In the genomic region with DNA sequence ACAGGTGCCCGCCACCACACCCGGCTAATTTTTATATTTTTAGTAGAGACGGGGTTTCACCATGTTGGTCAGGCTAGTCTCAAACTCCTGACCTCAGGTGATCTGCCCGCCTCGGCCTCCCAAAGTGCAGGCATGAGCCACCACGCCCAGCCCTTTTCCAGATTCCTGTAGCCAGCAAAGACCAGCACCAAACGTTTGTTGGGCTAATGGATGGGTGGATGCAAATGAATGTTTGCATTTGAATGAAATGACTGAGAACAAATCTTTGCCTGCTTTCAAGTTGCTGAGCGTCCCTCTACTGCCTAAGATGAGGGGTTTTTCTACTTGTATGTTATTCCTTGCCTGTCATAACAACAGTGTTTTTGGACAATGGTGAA, we compare ENCODE assay signal across 8 cellular contexts. TPM values are rescaled to one million over a fixed set of nuclear protein-coding genes. Genes with fewer than 3 reads are reported as not detected.
DNase-seq lines count a peak whose midpoint lies in the region; ATAC-seq, FAIRE-seq and TF ChIP-seq lines count a peak whose summit lies in the region.
"Not testable (repeated sequence)": the region's sequence is repeated elsewhere in the genome, so short reads cannot be mapped to it uniquely, and the experiment has no call there.

No MANE protein-coding gene starts in this region.

- not testable (repeated sequence) for H4K91ac ChIP-seq in H1 (replicated peaks; ENCODE audit: insufficient read length, low read length)

- not testable (repeated sequence) for TF ChIP-seq CTCF in H1 (IDR thresholded peaks at IDR 0.05; ENCODE audit: control extremely low read depth in 1 of 3, insufficient read depth in 1 of 3, low read depth in 1 of 3, low read length in 3 of 3); transverse colon (IDR thresholded peaks at IDR 0.05)

- peak overlapping the region; percentile 92 to 98 (median 95) for H3K27ac Mint-ChIP-seq in CD4-positive, alpha-beta memory T cell
- peak overlapping the region; percentile 88 for H3K27ac Mint-ChIP-seq in T-helper 2 cell treated with Interferon-gamma antibody and Interleukin-4, amounts not matched to agents 5 μg/mL and 100 μg/mL, for 36 hours
- H3K27ac Mint-ChIP-seq in activated CD8-positive, alpha-beta T cell treated with anti-CD3 and anti-CD28 coated beads, Interleukin-2, amount 10 ng/mL, durations not matched to agents 7 days and 5 days, result peak overlapping the region; percentile 77
- peak overlapping the region; percentile 30 for H3K27ac Mint-ChIP-seq in activated naive CD4-positive, alpha-beta T cell treated with anti-CD3 and anti-CD28 coated beads, Interleukin-2, amount 50 U/mL, for 24 hours
- peak overlapping the region; percentile 83 to 98 (median 94) for H3K27ac Mint-ChIP-seq in naive thymus-derived CD4-positive, alpha-beta T cell

- H3K23me2 ChIP-seq in H1 (ENCODE audit: low read depth, low read length), result not testable (repeated sequence)

- H3K27me3 ChIP-seq in CD4-positive, alpha-beta memory T cell (ENCODE audit: insufficient read depth, low read length); HUES64 (ENCODE audit: insufficient read depth, low read length); H1 (replicated peaks in 1 of 4; ENCODE audit: control insufficient read depth in 3 of 4, extremely low read depth in 1 of 4, insufficient read depth in 3 of 4, low read length in 3 of 4); naive thymus-derived CD4-positive, alpha-beta T cell (ENCODE audit: control insufficient read depth in 2 of 2, insufficient read depth in 2 of 2, low read length in 2 of 2); transverse colon: not testable (repeated sequence)

- H4K20me1 ChIP-seq in H1 (replicated peaks in 1 of 2; ENCODE audit: control insufficient read depth in 1 of 2, insufficient read depth in 2 of 2, low read length in 2 of 2), result not testable (repeated sequence)

- H4K8ac ChIP-seq in H1 (ENCODE audit: extremely low read depth, insufficient read depth, low read length), result not testable (repeated sequence)

- not testable (repeated sequence) for H3K79me1 ChIP-seq in H1 (ENCODE audit: low read depth, low read length)

- intact Hi-C loops in CD4-positive, alpha-beta memory T cell (cut with micrococcal nuclease), result loop anchor here (1.0 kb wide), 1 partner anchor 26 kb away; no protein-coding TSS in a partner anchor
- intact Hi-C loops in naive thymus-derived CD4-positive, alpha-beta T cell (cut with micrococcal nuclease), result loop anchor here in 1 of 2 donors (1.0 to 10.0 kb wide), 2 partner anchors 179 to 718 kb away; a partner anchor contains a TSS
- intact Hi-C loops in transverse colon (cut with DNase I; ENCODE audit: low total_unique reads), result not testable (repeated sequence)

- TF ChIP-seq POLR2A in H1 (IDR thresholded peaks at IDR 0.05; ENCODE audit: control extremely low read depth in 1 of 2, low read depth in 2 of 2, low read length in 2 of 2); transverse colon (IDR thresholded peaks at IDR 0.05): not testable (repeated sequence)

- H3K36me3 Mint-ChIP-seq in CD4-positive, alpha-beta memory T cell, result peaks cover 18 to 39% of the 10 kb centered on the region in 2 donors
- H3K36me3 Mint-ChIP-seq in T-helper 2 cell treated with Interferon-gamma antibody and Interleukin-4, amounts not matched to agents 5 μg/mL and 100 μg/mL, for 36 hours (ENCODE audit: low read depth), result peaks cover 36% of the 10 kb centered on the region
- H3K36me3 Mint-ChIP-seq in activated CD8-positive, alpha-beta T cell treated with anti-CD3 and anti-CD28 coated beads, Interleukin-2, amount 10 ng/mL, durations not matched to agents 7 days and 5 days (ENCODE audit: low read depth), result peaks cover 35% of the 10 kb centered on the region
- H3K36me3 Mint-ChIP-seq in activated naive CD4-positive, alpha-beta T cell treated with anti-CD3 and anti-CD28 coated beads, Interleukin-2, amount 50 U/mL, for 24 hours, result not testable (repeated sequence)
- H3K36me3 Mint-ChIP-seq in naive thymus-derived CD4-positive, alpha-beta T cell, result peaks cover 0 to 22% (median 14%) of the 10 kb centered on the region in 5 donors

- peaks cover 19% of the 10 kb centered on the region for H3K36me3 ChIP-seq in CD4-positive, alpha-beta memory T cell (ENCODE audit: insufficient read depth, low read length)
- H3K36me3 ChIP-seq in HUES64 (ENCODE audit: insufficient read depth, low read length) (peaks cover 25% of the 10 kb centered on the region), H1 (ENCODE audit: control insufficient read depth in 2 of 4, insufficient read depth in 4 of 4, low read length in 3 of 4) (peaks cover 0 to 12% (median 6%) of the 10 kb centered on the region in 4 experiments; a peak in 4 of 8 replicates), transverse colon (peaks cover 0 to 26% (median 4%) of the 10 kb centered on the region in 4 donors)
- H3K36me3 ChIP-seq in naive thymus-derived CD4-positive, alpha-beta T cell (ENCODE audit: control insufficient read depth in 2 of 3, insufficient read depth in 3 of 3, low read length in 3 of 3), result peaks cover 6 to 28% (median 7%) of the 10 kb centered on the region in 3 experiments

- not testable (repeated sequence) for H3K4ac ChIP-seq in H1 (replicated peaks; ENCODE audit: insufficient read length, low read depth, low read length)

- H2BK15ac ChIP-seq in H1 (ENCODE audit: low read length), result not testable (repeated sequence)

- H3K79me2 ChIP-seq in H1 (ENCODE audit: control insufficient read depth in 1 of 2, insufficient read depth in 2 of 2, low read length in 2 of 2), result not testable (repeated sequence)

- H3K4me3 ChIP-seq in CD4-positive, alpha-beta memory T cell (ENCODE audit: low read length in 2 of 2); HUES64 (ENCODE audit: low read length); naive thymus-derived CD4-positive, alpha-beta T cell (ENCODE audit: low read length); transverse colon: not testable (repeated sequence)
- H3K4me3 ChIP-seq in H1 (ENCODE audit: extremely low read depth in 1 of 4, insufficient read depth in 2 of 4, low read depth in 3 of 4, low read length in 4 of 4), result 0 out of 8 replicates have a peak overlapping the region, but pooled peaks of 1 of the 4 experiments have one; percentile 28

- H3K9me3 ChIP-seq in CD4-positive, alpha-beta memory T cell (ENCODE audit: control insufficient read depth in 1 of 2, low read length in 2 of 2); HUES64 (ENCODE audit: insufficient read depth, low read depth, low read length); H1 (ENCODE audit: insufficient read depth in 2 of 2, low read depth in 1 of 2, low read length in 1 of 2); naive thymus-derived CD4-positive, alpha-beta T cell (ENCODE audit: control insufficient read depth in 2 of 3, low read length in 3 of 3); transverse colon: not testable (repeated sequence)

- H3K4me1 ChIP-seq in CD4-positive, alpha-beta memory T cell (ENCODE audit: insufficient read depth, low read length), result peaks cover 36% of the 10 kb centered on the region
- H3K4me1 ChIP-seq in HUES64 (ENCODE audit: insufficient read depth, low read length) (peaks cover 12% of the 10 kb centered on the region; the same call in 1 of the 2 replicates), H1 (replicated peaks in 1 of 4; ENCODE audit: control insufficient read depth in 3 of 4, insufficient read depth in 4 of 4, low read length in 3 of 4) (peaks cover 0 to 11% (median 6%) of the 10 kb centered on the region in 4 experiments; a peak in 4 of 7 replicates), transverse colon (peaks cover 22 to 62% (median 41%) of the 10 kb centered on the region in 4 donors)
- H3K4me1 ChIP-seq in naive thymus-derived CD4-positive, alpha-beta T cell (ENCODE audit: control insufficient read depth in 2 of 2, insufficient read depth in 2 of 2, low read length in 2 of 2), result peaks cover 27 to 33% of the 10 kb centered on the region in 2 donors

- H2AFZ ChIP-seq in H1 (ENCODE audit: low read length), result not testable (repeated sequence)

- not testable (repeated sequence) for FAIRE-seq in H1 (lab: Jason Lieb, UNC)

- H3K27ac ChIP-seq in CD4-positive, alpha-beta memory T cell (ENCODE audit: low read depth, low read length), result peak overlapping the region; percentile 67
- H3K27ac ChIP-seq in HUES64 (ENCODE audit: low read depth, low read length) (0 out of 2 replicates have a peak overlapping the region, but pooled peaks have one; percentile 32), transverse colon (peak overlapping the region in 3 of 4 donors; percentile 87 to 94 (median 89))
- not testable (repeated sequence) for H3K27ac ChIP-seq in H1 (ENCODE audit: low read depth, low read length)
- H3K27ac ChIP-seq in naive thymus-derived CD4-positive, alpha-beta T cell (ENCODE audit: low read depth, low read length), result peak overlapping the region; percentile 81

- H4K5ac ChIP-seq in H1 (ENCODE audit: insufficient read length, low read depth, low read length), result not testable (repeated sequence)

- H3K4me2 ChIP-seq in H1 (ENCODE audit: insufficient read depth in 1 of 2, low read depth in 2 of 2, low read length in 2 of 2), result 0 out of 4 replicates have a peak overlapping the region, but pooled peaks have one; percentile 11 to 20

- H2AK5ac ChIP-seq in H1 (ENCODE audit: low read depth, low read length), result not testable (repeated sequence)

- not testable (repeated sequence) for DNase-seq in CD4-positive, alpha-beta memory T cell; T-helper 2 cell treated with Interferon-gamma antibody and Interleukin-4, amounts not matched to agents 5 μg/mL and 100 μg/mL, for 36 hours (ENCODE audit: low spot score); activated CD8-positive, alpha-beta T cell treated with anti-CD3 and anti-CD28 coated beads, Interleukin-2, amount 10 ng/mL, durations not matched to agents 7 days and 5 days; naive thymus-derived CD4-positive, alpha-beta T cell; transverse colon
- peak in 1 of 2 experiments; percentile 36 for DNase-seq in H1 (ENCODE audit: low read depth in 1 of 2, low spot score in 2 of 2)

- H3K27me3 Mint-ChIP-seq in CD4-positive, alpha-beta memory T cell; T-helper 2 cell treated with Interferon-gamma antibody and Interleukin-4, amounts not matched to agents 5 μg/mL and 100 μg/mL, for 36 hours (ENCODE audit: low read depth); activated CD8-positive, alpha-beta T cell treated with anti-CD3 and anti-CD28 coated beads, Interleukin-2, amount 10 ng/mL, durations not matched to agents 7 days and 5 days (ENCODE audit: low read depth); activated naive CD4-positive, alpha-beta T cell treated with anti-CD3 and anti-CD28 coated beads, Interleukin-2, amount 50 U/mL, for 24 hours; naive thymus-derived CD4-positive, alpha-beta T cell: not testable (repeated sequence)

- not testable (repeated sequence) for TF ChIP-seq RAD21 in H1 (IDR thresholded peaks at IDR 0.05 in 1 of 2, conservative IDR thresholded peaks at IDR 0.05 in 1 of 2; ENCODE audit: low read depth in 2 of 2, low read length in 2 of 2)

- not testable (repeated sequence) for H3K14ac ChIP-seq in H1 (ENCODE audit: insufficient read length)

- H2BK5ac ChIP-seq in H1 (ENCODE audit: low read depth, low read length), result not testable (repeated sequence)

- H2BK120ac ChIP-seq in H1 (replicated peaks; ENCODE audit: low read depth, low read length), result not testable (repeated sequence)

- H3K9me3 Mint-ChIP-seq in CD4-positive, alpha-beta memory T cell; T-helper 2 cell treated with Interferon-gamma antibody and Interleukin-4, amounts not matched to agents 5 μg/mL and 100 μg/mL, for 36 hours; activated CD8-positive, alpha-beta T cell treated with anti-CD3 and anti-CD28 coated beads, Interleukin-2, amount 10 ng/mL, durations not matched to agents 7 days and 5 days (ENCODE audit: insufficient read depth); activated naive CD4-positive, alpha-beta T cell treated with anti-CD3 and anti-CD28 coated beads, Interleukin-2, amount 50 U/mL, for 24 hours; naive thymus-derived CD4-positive, alpha-beta T cell: not testable (repeated sequence)

- in situ Hi-C loops in transverse colon (cut with MboI; ENCODE audit: low pct_ligation_motif_present in 1 of 4, low pct_unique_long_range_greater_than_20kb in 1 of 4, low sequenced_read_pairs in 3 of 4), result loop anchor here (10.0 to 25.0 kb wide), 5 partner anchors 89 to 188 kb away; a partner anchor contains a TSS

- not testable (repeated sequence) for TF ChIP-seq EP300 in H1 (IDR thresholded peaks at IDR 0.05; ENCODE audit: borderline replicate concordance in 1 of 2, low read depth in 2 of 2, low read length in 2 of 2); transverse colon (IDR thresholded peaks at IDR 0.05; ENCODE audit: low read depth)

- not testable (repeated sequence) for H3K9ac ChIP-seq in HUES64 (ENCODE audit: low read depth, low read length); H1 (replicated peaks in 1 of 4; ENCODE audit: extremely low read depth in 1 of 4, low read depth in 3 of 4, low read length in 3 of 4)

- peaks cover 28 to 41% (median 32%) of the 10 kb centered on the region in 4 donors for H3K4me1 Mint-ChIP-seq in CD4-positive, alpha-beta memory T cell
- H3K4me1 Mint-ChIP-seq in T-helper 2 cell treated with Interferon-gamma antibody and Interleukin-4, amounts not matched to agents 5 μg/mL and 100 μg/mL, for 36 hours (ENCODE audit: low read depth), result peaks cover 30% of the 10 kb centered on the region
- H3K4me1 Mint-ChIP-seq in activated CD8-positive, alpha-beta T cell treated with anti-CD3 and anti-CD28 coated beads, Interleukin-2, amount 10 ng/mL, durations not matched to agents 7 days and 5 days (ENCODE audit: low read depth), result peaks cover 40% of the 10 kb centered on the region
- peaks cover 52% of the 10 kb centered on the region for H3K4me1 Mint-ChIP-seq in activated naive CD4-positive, alpha-beta T cell treated with anti-CD3 and anti-CD28 coated beads, Interleukin-2, amount 50 U/mL, for 24 hours
- peaks cover 9 to 53% (median 47%) of the 10 kb centered on the region in 7 donors for H3K4me1 Mint-ChIP-seq in naive thymus-derived CD4-positive, alpha-beta T cell

- H3K23ac ChIP-seq in H1 (ENCODE audit: insufficient read length), result not testable (repeated sequence)

- CTCF ChIA-PET in CD4-positive, alpha-beta memory T cell (lab: Charles Lee; ENCODE audit: partially characterized antibody), result interaction anchor here (0.6 to 5.3 kb wide), 6 partner anchors 13 to 186 kb away, joined by 3 to 54 read pairs (median 5); a partner anchor contains a TSS
- CTCF ChIA-PET in activated CD8-positive, alpha-beta T cell treated with anti-CD3 and anti-CD28 coated beads, Interleukin-2, amount 10 ng/mL, durations not matched to agents 7 days and 5 days (lab: Charles Lee), result interaction anchor here (1.4 to 1.7 kb wide), 3 partner anchors 8 to 153 kb away, joined by 3 to 6 read pairs (median 5); no protein-coding TSS in a partner anchor
- CTCF ChIA-PET in H1 (lab: Charles Lee; ENCODE audit: partially characterized antibody), result not testable (repeated sequence)
- CTCF ChIA-PET in naive thymus-derived CD4-positive, alpha-beta T cell (lab: Charles Lee), result interaction anchor here (2.0 kb wide), 1 partner anchor 42 kb away, joined by 4 read pairs; a partner anchor contains a TSS

- H2BK20ac ChIP-seq in H1 (ENCODE audit: low read length), result not testable (repeated sequence)

- ATAC-seq in activated CD8-positive, alpha-beta T cell treated with anti-CD3 and anti-CD28 coated beads, Interleukin-2, amount 10 ng/mL, durations not matched to agents 7 days and 5 days; naive thymus-derived CD4-positive, alpha-beta T cell: not testable (repeated sequence)

- not testable (repeated sequence) for H3K18ac ChIP-seq in H1 (ENCODE audit: extremely low read depth, low read length)

- not testable (repeated sequence) for H3K56ac ChIP-seq in H1 (replicated peaks; ENCODE audit: insufficient read length, low read depth, low read length)

- not testable (repeated sequence) for H2BK12ac ChIP-seq in H1 (ENCODE audit: low read depth, low read length)

- not testable (repeated sequence) for H3K4me3 Mint-ChIP-seq in CD4-positive, alpha-beta memory T cell; T-helper 2 cell treated with Interferon-gamma antibody and Interleukin-4, amounts not matched to agents 5 μg/mL and 100 μg/mL, for 36 hours; activated CD8-positive, alpha-beta T cell treated with anti-CD3 and anti-CD28 coated beads, Interleukin-2, amount 10 ng/mL, durations not matched to agents 7 days and 5 days; activated naive CD4-positive, alpha-beta T cell treated with anti-CD3 and anti-CD28 coated beads, Interleukin-2, amount 50 U/mL, for 24 hours
- peak overlapping the region in 2 of 10 donors; percentile 53 to 65 for H3K4me3 Mint-ChIP-seq in naive thymus-derived CD4-positive, alpha-beta T cell

- POLR2A ChIA-PET in CD4-positive, alpha-beta memory T cell (lab: Charles Lee; ENCODE audit: partially characterized antibody), result interaction anchor here (0.5 to 3.7 kb wide), 7 partner anchors 20 to 180 kb away, joined by 3 to 36 read pairs (median 5); a partner anchor contains a TSS
- POLR2A ChIA-PET in activated CD8-positive, alpha-beta T cell treated with anti-CD3 and anti-CD28 coated beads, Interleukin-2, amount 10 ng/mL, durations not matched to agents 7 days and 5 days (lab: Charles Lee), result interaction anchor here (1.1 kb wide), 1 partner anchor 21 kb away, joined by 3 read pairs; no protein-coding TSS in a partner anchor
- POLR2A ChIA-PET in H1 (lab: Charles Lee; ENCODE audit: partially characterized antibody), result interaction anchor here (0.6 kb wide), 1 partner anchor 248 kb away, joined by 3 read pairs; no protein-coding TSS in a partner anchor
- POLR2A ChIA-PET in naive thymus-derived CD4-positive, alpha-beta T cell (lab: Charles Lee), result interaction anchor here (0.5 to 5.2 kb wide), 4 partner anchors 10 to 179 kb away, joined by 3 to 31 read pairs (median 8); a partner anchor contains a TSS

- 53% methylated on average over 8 of the region's 8 CpGs for WGBS in HUES64
- 43% methylated on average over 8 of the region's 8 CpGs; no CpG with 5 or more reads in 1 of the 2 experiments for WGBS in H1 (ENCODE audit: extremely low coverage in 1 of 2, insufficient coverage in 1 of 2, insufficient read length in 1 of 2, insufficient replicate concordance in 2 of 2, low coverage in 1 of 2, low lambda C conversion rate in 2 of 2, missing lambda C conversion rate in 1 of 2), 2 experiments
- WGBS in transverse colon (ENCODE audit: low coverage in 1 of 2), 2 donors, result 79 to 100% methylated on average over 2 to 8 of the region's 8 CpGs

RNA-seq across cellular contexts. Expression of a gene that starts 20.0 kb away (rescaled TPM):
- 10 to 100 TPM; 22.1 to 23.2 TPM for total RNA-seq in CD4-positive, alpha-beta memory T cell
- 10 to 100 TPM; 34.6 to 55.3 TPM for polyA plus RNA-seq in CD4-positive, alpha-beta memory T cell
- polyA plus RNA-seq in HUES64 (2013, experiment 1 of 2), result 50.1 TPM
- 53.4 TPM for polyA plus RNA-seq in HUES64 (2013, experiment 2 of 2)
- 10 to 100 TPM; 45.5 to 46.6 TPM for total RNA-seq in activated CD8-positive, alpha-beta T cell treated with anti-CD3 and anti-CD28 coated beads, Interleukin-2, amount 10 ng/mL, durations not matched to agents 7 days and 5 days
- 64.0 and 67.3 TPM in 2 replicates for total RNA-seq in H1 (2021; fragmentation: NEBNext Ultra II Directional; extraction: Animal tissue kit (Norgen Biotek cat#: 25700))
- polyA plus RNA-seq in H1 (2011; rRNA removed), result 56.5 and 63.7 TPM in 2 replicates
- polyA plus RNA-seq in H1 (2011; cell fraction: cytosol; rRNA removed), result 74.6 TPM
- 39.6 TPM for polyA plus RNA-seq in H1 (2011; cell fraction: nucleus; rRNA removed)
- 77.1 to 80.1 TPM (median 78.4 TPM) in 4 replicates for polyA plus RNA-seq in H1 (2012, experiment 1 of 2)
- polyA plus RNA-seq in H1 (2012, experiment 2 of 2), result 56.3 TPM
- polyA plus RNA-seq in H1 (2013, experiment 1 of 2), result 58.8 TPM
- polyA plus RNA-seq in H1 (2013, experiment 2 of 2), result 60.7 TPM
- 38.2 and 39.1 TPM in 2 replicates for polyA minus RNA-seq in H1 (2011; rRNA and poly(A)+ RNA removed)
- polyA minus RNA-seq in H1 (2011; cell fraction: cytosol; rRNA and poly(A)+ RNA removed), result 27.5 TPM
- polyA minus RNA-seq in H1 (2011; cell fraction: nucleus; rRNA and poly(A)+ RNA removed), result 19.4 TPM
- 10 to 100 TPM; 16.3 to 58.9 (median 51.8) TPM for total RNA-seq in naive thymus-derived CD4-positive, alpha-beta T cell
- polyA plus RNA-seq in naive thymus-derived CD4-positive, alpha-beta T cell, result 10 to 100 TPM; 33.0 to 33.2 TPM
- 100 to 1,000 TPM in 3 of 4 donors, 10 to 100 TPM in 1; 86.6 to 319 (median 269) TPM for total RNA-seq in transverse colon

RNA-seq across cellular contexts. Expression of a gene that starts 42.5 kb away (rescaled TPM):
- total RNA-seq in CD4-positive, alpha-beta memory T cell, result 10 to 100 TPM; 86.1 to 86.2 TPM
- polyA plus RNA-seq in CD4-positive, alpha-beta memory T cell, result 10 to 100 TPM; 41.4 to 84.7 TPM
- polyA plus RNA-seq in HUES64 (2013, experiment 1 of 2), result 11.3 TPM
- polyA plus RNA-seq in HUES64 (2013, experiment 2 of 2), result 12.0 TPM
- 10 to 100 TPM; 85.2 to 90.5 TPM for total RNA-seq in activated CD8-positive, alpha-beta T cell treated with anti-CD3 and anti-CD28 coated beads, Interleukin-2, amount 10 ng/mL, durations not matched to agents 7 days and 5 days
- total RNA-seq in H1 (2021; fragmentation: NEBNext Ultra II Directional; extraction: Animal tissue kit (Norgen Biotek cat#: 25700)), result 18.7 and 19.4 TPM in 2 replicates
- polyA plus RNA-seq in H1 (2011; rRNA removed), result 9.2 and 13.0 TPM in 2 replicates
- polyA plus RNA-seq in H1 (2011; cell fraction: cytosol; rRNA removed), result 12.3 TPM
- polyA plus RNA-seq in H1 (2011; cell fraction: nucleus; rRNA removed), result 16.2 TPM
- 9.8 to 12.0 TPM (median 10.9 TPM) in 4 replicates for polyA plus RNA-seq in H1 (2012, experiment 1 of 2)
- 7.7 TPM for polyA plus RNA-seq in H1 (2012, experiment 2 of 2)
- polyA plus RNA-seq in H1 (2013, experiment 1 of 2), result 10.8 TPM
- 10.3 TPM for polyA plus RNA-seq in H1 (2013, experiment 2 of 2)
- 7.6 and 7.7 TPM in 2 replicates for polyA minus RNA-seq in H1 (2011; rRNA and poly(A)+ RNA removed)
- polyA minus RNA-seq in H1 (2011; cell fraction: cytosol; rRNA and poly(A)+ RNA removed), result 10.1 TPM
- 7.6 TPM for polyA minus RNA-seq in H1 (2011; cell fraction: nucleus; rRNA and poly(A)+ RNA removed)
- 100 to 1,000 TPM in 1 of 5 experiments, 10 to 100 TPM in 4; 54.1 to 114 (median 79.7) TPM for total RNA-seq in naive thymus-derived CD4-positive, alpha-beta T cell
- polyA plus RNA-seq in naive thymus-derived CD4-positive, alpha-beta T cell, result 100 to 1,000 TPM in 1 of 2 donors, 10 to 100 TPM in 1; 57.8 to 107 TPM
- 10 to 100 TPM; 28.7 to 58.7 (median 53.8) TPM for total RNA-seq in transverse colon

Comparison
In these comparisons a context has a peak if more than half of its experiments do, and no peak if none do; other contexts are left out.
1. H3K27ac Mint-ChIP-seq: peak in every context shown above with its lines; median percentile 95 in CD4-positive, alpha-beta memory T cell; 94 in naive thymus-derived CD4-positive, alpha-beta T cell; 88 in T-helper 2 cell treated with Interferon-gamma antibody and Interleukin-4, amounts not matched to agents 5 μg/mL and 100 μg/mL, for 36 hours; 77 in activated CD8-positive, alpha-beta T cell treated with anti-CD3 and anti-CD28 coated beads, Interleukin-2, amount 10 ng/mL, durations not matched to agents 7 days and 5 days; 30 in activated naive CD4-positive, alpha-beta T cell treated with anti-CD3 and anti-CD28 coated beads, Interleukin-2, amount 50 U/mL, for 24 hours.